In genomic region chr12:6195665-6196535, GRCh38 we compare ENCODE assay signal across 8 cellular contexts. TPM values are rescaled to one million over a fixed set of nuclear protein-coding genes. Genes with fewer than 3 reads are reported as not detected.
DNase-seq lines count a peak whose midpoint lies in the region; ATAC-seq and TF ChIP-seq lines count a peak whose summit lies in the region.

No MANE protein-coding gene starts in this region.

- CTCF ChIA-PET in Calu3 (lab: Charles Lee): interaction anchor here (0.6 to 2.7 kb wide), 14 partner anchors 19 to 132 kb away, joined by 3 to 48 read pairs (median 4); no protein-coding TSS in a partner anchor

- peaks cover 16% of the 10 kb centered on the region for H3K36me3 Mint-ChIP-seq in Calu3 (ENCODE audit: insufficient read depth, unreplicated experiment)

- H3K27ac ChIP-seq in muscle layer of duodenum (ENCODE audit: low read length): peak overlapping the region; percentile 60

- H3K27ac Mint-ChIP-seq in Calu3 (ENCODE audit: unreplicated experiment): peak overlapping the region; percentile 14

- H3K36me3 ChIP-seq in muscle layer of duodenum (ENCODE audit: control insufficient read depth in 1 of 2, insufficient read depth in 2 of 2, low read length in 2 of 2): no peaks in the 10 kb centered on the region

- peaks cover 3% of the 10 kb centered on the region for H3K27me3 ChIP-seq in muscle layer of duodenum (ENCODE audit: low read depth, low read length)

- no peaks in the 10 kb centered on the region for H3K9me3 Mint-ChIP-seq in Calu3 (ENCODE audit: low read depth, unreplicated experiment)

- peak; percentile 93 for DNase-seq in Calu3
- DNase-seq in NCI-H82 treated with DMSO at 0.1 percent for 48 hours (lab: John Stamatoyannopoulos, UW; ENCODE audit: unreplicated experiment): peak; percentile 55
- DNase-seq in activated CD8-positive, alpha-beta memory T cell treated with anti-CD3 and anti-CD28 coated beads, Interleukin-2, amount 50 U/mL, for 4 hours: peak; percentile 82
- DNase-seq in epithelial cell of proximal tubule (ENCODE audit: low read depth): peak; percentile 61
- DNase-seq in stimulated activated CD8-positive, alpha-beta memory T cell treated with anti-CD3 and anti-CD28 coated beads, Interleukin-4, amount 100 ng/mL, for 48 hours: peak; percentile 91
- no peak for DNase-seq in GF-D8 (lab: John Stamatoyannopoulos, UW)

- H3K4me1 Mint-ChIP-seq in Calu3 (ENCODE audit: low read depth, unreplicated experiment): peaks cover 33% of the 10 kb centered on the region

- peaks cover 18% of the 10 kb centered on the region for H3K27me3 Mint-ChIP-seq in Calu3 (ENCODE audit: unreplicated experiment)

- peaks cover 7 to 9% of the 10 kb centered on the region in 2 donors for H3K4me1 ChIP-seq in muscle layer of duodenum (ENCODE audit: control insufficient read depth in 1 of 2, insufficient read depth in 2 of 2, low read length in 2 of 2)

- TF ChIP-seq CTCF in Calu3 (IDR thresholded peaks at IDR 0.05; ENCODE audit: unreplicated experiment) (peak; percentile 92), epithelial cell of proximal tubule (conservative IDR thresholded peaks at IDR 0.05; ENCODE audit: low read depth, low read length) (peak; percentile 97)

- peak; percentile 65 for ATAC-seq in HG02798 (IDR thresholded peaks at IDR 0.05; ENCODE audit: poor library complexity, unreplicated experiment)

- intact Hi-C loops in Calu3 (cut with micrococcal nuclease; ENCODE audit: unreplicated experiment): loop anchor here (1.0 kb wide), 2 partner anchors 83 to 89 kb away; no protein-coding TSS in a partner anchor

- H3K4me3 Mint-ChIP-seq in Calu3 (ENCODE audit: low read depth, unreplicated experiment): no peak overlapping the region

- no TSS peak for BruUV-seq in Calu3 (replicated peaks; lab: Mats Ljungman, UMichigan)

- no peak overlapping the region for H3K4me3 ChIP-seq in epithelial cell of proximal tubule (ENCODE audit: low read depth, low read length)
- no peak overlapping the region for H3K4me3 ChIP-seq in muscle layer of duodenum (ENCODE audit: low read depth in 1 of 2, low read length in 2 of 2)

- no peaks in the 10 kb centered on the region for H3K9me3 ChIP-seq in muscle layer of duodenum (ENCODE audit: control insufficient read depth in 1 of 2, low read length in 2 of 2)

RNA-seq across cellular contexts. Expression of gene CD9, which starts 4.3 kb away (rescaled TPM):
- total RNA-seq in Calu3 (2022): 124 and 128 TPM in 2 replicates
- 284 and 346 TPM in 2 replicates for total RNA-seq in epithelial cell of proximal tubule
